ENCODE assay signal across 8 cellular contexts in genomic region chr9:4984571-4985375, GRCh38. TPM values are rescaled to one million over a fixed set of nuclear protein-coding genes. Genes with fewer than 3 reads are reported as not detected.
DNase-seq lines count a peak whose midpoint lies in the region; FAIRE-seq and TF ChIP-seq lines count a peak whose summit lies in the region.

TSS of gene JAK2 (plus strand) at chr9:4985272. CDS start at chr9:5021988, 36,716 bp downstream.

- TF ChIP-seq POLR2A in suprapubic skin (IDR thresholded peaks at IDR 0.05) = peak in 1 of 2 donors; percentile 47

- TF ChIP-seq EP300 in suprapubic skin (IDR thresholded peaks at IDR 0.05) = no peak

- FAIRE-seq in frontal cortex (lab: Jason Lieb, UNC) = no peak

- H3K9me3 ChIP-seq in ES-I3 (ENCODE audit: control insufficient read depth, insufficient read depth, low read length) (no peaks in the 10 kb centered on the region), suprapubic skin (no peaks in the 10 kb centered on the region)

- TF ChIP-seq CTCF in LNCAP (IDR thresholded peaks at IDR 0.05) = peak; percentile 59
- peak in 1 of 2 donors; percentile 43 for TF ChIP-seq CTCF in suprapubic skin (IDR thresholded peaks at IDR 0.05)

- H3K36me3 ChIP-seq in ES-I3 (ENCODE audit: insufficient read depth, low read length) (no peaks in the 10 kb centered on the region), suprapubic skin (no peaks in the 10 kb centered on the region)

- peak within 1 kb of the TSS; percentile 98 for H3K4me3 ChIP-seq in suprapubic skin

- H3K27me3 ChIP-seq in suprapubic skin = no peaks in the 10 kb centered on the region

- H3K4me1 ChIP-seq in ES-I3 (ENCODE audit: insufficient read depth, low read length) = no peaks in the 10 kb centered on the region; the same call in 1 of the 2 replicates
- peaks cover 40% of the 10 kb centered on the region for H3K4me1 ChIP-seq in suprapubic skin

- DNase-seq in GOT3 (lab: John Stamatoyannopoulos, UW) (peak; percentile 56), SIG-M5 treated with dmso at 0.1 percent for 504 hours (lab: John Stamatoyannopoulos, UW; ENCODE audit: unreplicated experiment) (peak; percentile 90), frontal cortex (ENCODE audit: low spot score in 2 of 2) (peak; percentile 76 to 79), nucleus accumbens (lab: John Stamatoyannopoulos, UW) (peak in 55 of 56 donors; percentile 36 to 97 (median 89)), suprapubic skin (ENCODE audit: low spot score in 2 of 2) (peak; percentile 95 to 96)
- DNase-seq in activated gamma-delta T cell treated with anti-CD3 and anti-CD28 coated beads, Interleukin-2, amount 50 U/mL, for 16 hours (ENCODE audit: low read depth) = peak; percentile 63

- H3K27ac ChIP-seq in suprapubic skin = peak within 1 kb of the TSS; percentile 98

- WGBS in suprapubic skin = 0% methylated on average over 15 of the region's 88 CpGs

- peak within 1 kb of the TSS; percentile 84 for H3K9ac ChIP-seq in ES-I3 (ENCODE audit: low read depth, low read length)

RNA-seq across cellular contexts. Expression of gene JAK2, which starts in this region (rescaled TPM):
- total RNA-seq in frontal cortex (58.7 TPM), suprapubic skin (10 to 100 TPM; 25.4 to 64.0 (median 36.5) TPM)

Comparison
In these comparisons a context has a peak if more than half of its experiments do, and no peak if none do; other contexts are left out.
1. Peak in every context shown above with its lines: DNase-seq, H3K4me3 ChIP-seq and H3K27ac ChIP-seq.